Comparison of ENCODE assay signal across 20 cellular contexts in the genomic region with DNA sequence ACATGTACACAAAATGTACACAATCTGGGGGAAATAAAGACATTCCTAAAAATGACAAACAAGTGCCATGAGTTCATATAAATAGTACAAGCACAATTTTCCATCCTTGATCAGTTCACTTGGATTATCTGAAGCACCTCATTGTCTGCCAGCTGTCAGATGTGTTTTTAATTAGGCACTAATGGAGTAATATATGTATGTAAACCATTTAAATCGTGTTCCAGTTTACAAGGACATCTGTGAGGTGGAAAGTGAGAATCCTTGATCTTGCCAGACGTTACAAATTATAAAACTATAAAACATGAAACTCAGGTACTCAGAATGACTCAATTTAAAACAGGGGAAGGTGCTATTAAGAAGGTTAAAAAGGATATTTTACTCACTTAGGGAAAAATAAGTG.
"Had no signal": no experiment of that assay in that cellular context is flagged by ENCODE, and none has a peak within 500 bp of the region (broad histone marks: within the 10 kb centered on the region; RNA-seq: fewer than 3 reads in every experiment).

No MANE protein-coding gene starts in this region.

- FAIRE-seq: endothelial cell of umbilical vein had no signal

- H3K9me3 ChIP-seq: neutrophil had no signal

- H3K36me3 Mint-ChIP-seq: activated naive CD8-positive, alpha-beta T cell; brain; natural killer cell; stimulated activated effector memory CD8-positive, alpha-beta T cell treated with anti-CD3 and anti-CD28 coated beads, Interleukin-12 subunit alpha, Interleukin-12 subunit beta, amount 100 ng/mL, for 72 hours had no signal

- H3K27me3 ChIP-seq: neutrophil had no signal

- H3K27me3 Mint-ChIP-seq: activated B cell treated with CpG ODN at 0.5 μM for 24 hours; activated naive CD8-positive, alpha-beta T cell; brain; central memory CD8-positive, alpha-beta T cell had no signal

- H3K4me3 ChIP-seq: coronary artery had no signal

- H3K9me3 Mint-ChIP-seq: brain had no signal

- H3K36me3 ChIP-seq: neutrophil had no signal

- H3K4me3 Mint-ChIP-seq: activated B cell treated with CpG ODN at 0.5 μM for 24 hours; activated CD8-positive, alpha-beta T cell treated with anti-CD3 and anti-CD28 coated beads, Interleukin-2, amount 10 ng/mL, durations not matched to agents 7 days and 5 days; activated naive CD8-positive, alpha-beta T cell; activated T-cell treated with anti-CD3 and anti-CD28 coated beads, Interleukin-2, amount 50 U/mL, for 72 hours; brain; central memory CD8-positive, alpha-beta T cell; natural killer cell; stimulated activated effector memory CD8-positive, alpha-beta T cell treated with anti-CD3 and anti-CD28 coated beads, Interleukin-12 subunit alpha, Interleukin-12 subunit beta, amount 100 ng/mL, for 72 hours had no signal

- H3K4me1 ChIP-seq: parathyroid adenoma had no signal

- H3K27ac ChIP-seq: coronary artery, neutrophil, parathyroid adenoma had no signal

- ATAC-seq: activated CD8-positive, alpha-beta T cell treated with anti-CD3 and anti-CD28 coated beads, Interleukin-2, amount 10 ng/mL, durations not matched to agents 7 days and 5 days; activated T-cell treated with anti-CD3 and anti-CD28 coated beads, Interleukin-2, amount 50 U/mL, for 72 hours; left ventricle myocardium superior; natural killer cell; stimulated activated effector memory CD8-positive, alpha-beta T cell treated with anti-CD3 and anti-CD28 coated beads, Interleukin-12 subunit alpha, Interleukin-12 subunit beta, amount 100 ng/mL, for 72 hours had no signal

- DNase-seq: activated B cell treated with CpG ODN at 0.5 μM for 24 hours; activated CD4-positive, alpha-beta T cell treated with anti-CD3 and anti-CD28 coated beads for 48 hours; activated CD8-positive, alpha-beta memory T cell treated with anti-CD3 and anti-CD28 coated beads, Interleukin-2, amount 50 U/mL, for 48 hours; activated CD8-positive, alpha-beta T cell treated with anti-CD3 and anti-CD28 coated beads, Interleukin-2, amount 10 ng/mL, durations not matched to agents 7 days and 5 days; activated gamma-delta T cell treated with Interleukin-2 at 50 U/mL for 16 hours; activated T-cell treated with anti-CD3 and anti-CD28 coated beads, Interleukin-2, amount 50 U/mL, for 72 hours; effector CD4-positive, alpha-beta T cell; glutamatergic neuron; kidney glomerular epithelial cell; left ventricle myocardium superior; mesenchymal stem cell; natural killer cell had no signal

- H3K27ac Mint-ChIP-seq: activated B cell treated with CpG ODN at 0.5 μM for 24 hours; activated CD8-positive, alpha-beta T cell treated with anti-CD3 and anti-CD28 coated beads, Interleukin-2, amount 10 ng/mL, durations not matched to agents 7 days and 5 days; activated naive CD8-positive, alpha-beta T cell; activated T-cell treated with anti-CD3 and anti-CD28 coated beads, Interleukin-2, amount 50 U/mL, for 72 hours; brain; natural killer cell; stimulated activated effector memory CD8-positive, alpha-beta T cell treated with anti-CD3 and anti-CD28 coated beads, Interleukin-12 subunit alpha, Interleukin-12 subunit beta, amount 100 ng/mL, for 72 hours had no signal

- H3K4me1 Mint-ChIP-seq: activated B cell treated with CpG ODN at 0.5 μM for 24 hours; brain; central memory CD8-positive, alpha-beta T cell; natural killer cell; stimulated activated effector memory CD8-positive, alpha-beta T cell treated with anti-CD3 and anti-CD28 coated beads, Interleukin-12 subunit alpha, Interleukin-12 subunit beta, amount 100 ng/mL, for 72 hours had no signal
